ENCODE assay signal across 24 cellular contexts in genomic region chr3:47588587-47588986, GRCh38.
"Had no signal": no experiment of that assay in that cellular context is flagged by ENCODE, and none has a peak within 500 bp of the region (broad histone marks: within the 10 kb centered on the region; RNA-seq: fewer than 3 reads in every experiment).

No MANE protein-coding gene starts in this region.

- H3K9me3 Mint-ChIP-seq: dendritic cell treated with granulocyte-macrophage colony-stimulating factor and Interleukin-4, amounts not matched to agents 40 ng/mL and 50 ng/mL, for 4 days; effector memory CD8-positive, alpha-beta T cell; naive thymus-derived CD8-positive, alpha-beta T cell; stimulated activated naive B cell treated with anti-CD40 and anti-IgM and Interleukin-4, amounts not matched to agents 10 μg/mL and 1 μg/mL and 100 μg/mL, for 72 hours; stimulated activated naive CD8-positive, alpha-beta T cell treated with anti-CD3 and anti-CD28 coated beads, Interleukin-15, amount 100 ng/mL, for 72 hours had no signal

- H2AFZ ChIP-seq: hepatocyte, parathyroid adenoma had no signal

- H3K4me2 ChIP-seq: hepatocyte had no signal

- H3K79me2 ChIP-seq: hepatocyte, parathyroid adenoma had no signal

- H3K27ac ChIP-seq: foreskin keratinocyte, hepatocyte, parathyroid adenoma, psoas muscle, spleen, testis, tibial nerve, upper lobe of right lung, vagina had no signal

- H3K27me3 Mint-ChIP-seq: effector memory CD8-positive, alpha-beta T cell; naive thymus-derived CD8-positive, alpha-beta T cell; stimulated activated naive B cell treated with anti-CD40 and anti-IgM and Interleukin-4, amounts not matched to agents 10 μg/mL and 1 μg/mL and 100 μg/mL, for 72 hours; stimulated activated naive CD8-positive, alpha-beta T cell treated with anti-CD3 and anti-CD28 coated beads, Interleukin-15, amount 100 ng/mL, for 72 hours had no signal

- H3K27ac Mint-ChIP-seq: dendritic cell treated with granulocyte-macrophage colony-stimulating factor and Interleukin-4, amounts not matched to agents 40 ng/mL and 50 ng/mL, for 4 days had no signal

- H3K4me1 Mint-ChIP-seq: stimulated activated naive CD8-positive, alpha-beta T cell treated with anti-CD3 and anti-CD28 coated beads, Interleukin-15, amount 100 ng/mL, for 72 hours had no signal

- H3K4me3 Mint-ChIP-seq: dendritic cell treated with granulocyte-macrophage colony-stimulating factor and Interleukin-4, amounts not matched to agents 40 ng/mL and 50 ng/mL, for 4 days; effector memory CD8-positive, alpha-beta T cell; stimulated activated naive B cell treated with anti-CD40 and anti-IgM and Interleukin-4, amounts not matched to agents 10 μg/mL and 1 μg/mL and 100 μg/mL, for 72 hours; stimulated activated naive CD8-positive, alpha-beta T cell treated with anti-CD3 and anti-CD28 coated beads, Interleukin-15, amount 100 ng/mL, for 72 hours had no signal

- H3K9me3 ChIP-seq: psoas muscle, spleen, testis, tibial nerve, upper lobe of right lung, vagina had no signal

- H3K4me3 ChIP-seq: hepatocyte, psoas muscle, spleen, testis, tibial nerve, upper lobe of right lung, vagina had no signal

- H3K9ac ChIP-seq: parathyroid adenoma had no signal

- DNase-seq: effector memory CD8-positive, alpha-beta T cell; erythroblast; foreskin keratinocyte; head of caudate nucleus; kidney glomerular epithelial cell; mammary epithelial cell; naive thymus-derived CD8-positive, alpha-beta T cell; nucleus accumbens; psoas muscle; retina; spleen; stimulated activated CD4-positive, alpha-beta T cell treated with anti-CD3 and anti-CD28 coated beads, Interleukin-15, amount 100 ng/mL, for 24 hours; stimulated activated CD4-positive, alpha-beta T cell treated with anti-CD3 and anti-CD28 coated beads, Interleukin-1b, Interleukin-23, amount 100 ng/mL, for 48 hours; stimulated activated CD4-positive, alpha-beta T cell treated with anti-CD3 and anti-CD28 coated beads, Interleukin-4, amount 100 ng/mL, for 24 hours; stimulated activated naive B cell treated with anti-CD40 and anti-IgM and Interleukin-4, amounts not matched to agents 10 μg/mL and 1 μg/mL and 100 μg/mL, for 72 hours; stimulated activated naive CD8-positive, alpha-beta T cell treated with anti-CD3 and anti-CD28 coated beads, Interleukin-15, amount 100 ng/mL, for 72 hours; testis; upper lobe of right lung had no signal

- H3K4me1 ChIP-seq: foreskin keratinocyte, parathyroid adenoma, spleen, testis, tibial nerve, upper lobe of right lung, vagina had no signal

- H3K27me3 ChIP-seq: foreskin keratinocyte, hepatocyte, spleen, testis, tibial nerve, upper lobe of right lung, vagina had no signal

- ATAC-seq: effector memory CD8-positive, alpha-beta T cell; foreskin keratinocyte; naive thymus-derived CD8-positive, alpha-beta T cell; psoas muscle; sciatic nerve; stimulated activated naive B cell treated with anti-CD40 and anti-IgM and Interleukin-4, amounts not matched to agents 10 μg/mL and 1 μg/mL and 100 μg/mL, for 72 hours; stimulated activated naive CD8-positive, alpha-beta T cell treated with anti-CD3 and anti-CD28 coated beads, Interleukin-15, amount 100 ng/mL, for 72 hours; upper lobe of right lung had no signal
